In genomic region chr21:32574946-32575925, GRCh38 we compare ENCODE assay signal across 21 cellular contexts. TPM values are rescaled to one million over a fixed set of nuclear protein-coding genes. Genes with fewer than 3 reads are reported as not detected.
"Had no signal": no experiment of that assay in that cellular context is flagged by ENCODE, and none has a peak within 500 bp of the region (broad histone marks: within the 10 kb centered on the region; RNA-seq: fewer than 3 reads in every experiment).

No MANE protein-coding gene starts in this region.

- H3K36me3 ChIP-seq: colonic mucosa, neutrophil, spleen, thoracic aorta, transverse colon had no signal

- H3K27ac ChIP-seq: colonic mucosa, hepatocyte, neutrophil, spleen, stomach, thoracic aorta, transverse colon had no signal

- H2AFZ ChIP-seq: hepatocyte had no signal

- ATAC-seq: naive thymus-derived CD8-positive, alpha-beta T cell; sciatic nerve had no signal

- H3K4me2 ChIP-seq: hepatocyte had no signal

- H3K27me3 ChIP-seq: colonic mucosa, neutrophil, transverse colon had no signal

- H3K4me1 ChIP-seq: colonic mucosa, transverse colon had no signal

- H3K79me2 ChIP-seq: hepatocyte had no signal

- H3K9me3 ChIP-seq: colonic mucosa, neutrophil, spleen, stomach, thoracic aorta, transverse colon had no signal

- H3K36me3 Mint-ChIP-seq: naive thymus-derived CD8-positive, alpha-beta T cell had no signal

- H3K4me3 ChIP-seq: colonic mucosa, hepatocyte, spleen, stomach, thoracic aorta, transverse colon had no signal

- H3K9me3 Mint-ChIP-seq: naive thymus-derived CD8-positive, alpha-beta T cell had no signal

- DNase-seq: colonic mucosa; dermis blood vessel endothelial cell; effector CD4-positive, alpha-beta T cell; foreskin melanocyte; head of caudate nucleus; kidney glomerular epithelial cell; naive thymus-derived CD8-positive, alpha-beta T cell; spleen; stimulated activated CD4-positive, alpha-beta T cell treated with anti-CD3 and anti-CD28 coated beads, Interleukin-15, amount 100 ng/mL, for 24 hours; stimulated activated CD4-positive, alpha-beta T cell treated with anti-CD3 and anti-CD28 coated beads, Interleukin-1b, Interleukin-23, amount 100 ng/mL, for 48 hours; stimulated activated CD4-positive, alpha-beta T cell treated with anti-CD3 and anti-CD28 coated beads, Interleukin-4, amount 100 ng/mL, for 24 hours; stomach; substantia nigra; transverse colon had no signal

- H3K4me3 Mint-ChIP-seq: naive thymus-derived CD8-positive, alpha-beta T cell had no signal

RNA-seq across cellular contexts. Expression of gene TCP10L, which starts 10.1 kb away (rescaled TPM):
- total RNA-seq: mononuclear cell, pulmonary artery endothelial cell, skeletal muscle tissue had no signal
